In the genomic region with DNA sequence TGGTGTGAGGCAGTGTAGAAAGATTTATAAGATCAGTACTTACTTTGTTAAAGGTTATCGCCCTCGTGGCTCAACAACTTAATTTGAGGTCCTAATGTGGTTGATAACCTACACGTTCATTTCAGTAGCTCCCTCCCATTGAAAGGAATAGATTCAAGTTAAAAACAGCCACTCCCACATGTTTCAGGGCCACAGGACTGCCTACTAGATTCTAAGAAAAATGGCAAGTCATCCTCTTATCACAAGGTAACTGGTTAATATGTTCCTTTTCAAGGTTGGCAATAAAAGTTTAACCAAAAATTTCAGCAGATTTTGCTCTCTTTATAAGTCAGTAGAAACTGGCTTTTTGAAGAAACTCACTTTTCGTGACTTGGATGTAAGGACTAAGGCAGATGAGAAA, we compare ENCODE assay signal across 28 cellular contexts. TPM values are rescaled to one million over a fixed set of nuclear protein-coding genes. Genes with fewer than 3 reads are reported as not detected.
DNase-seq lines count a peak whose midpoint lies in the region; ATAC-seq, FAIRE-seq and TF ChIP-seq lines count a peak whose summit lies in the region.
"Had no signal": no experiment of that assay in that cellular context is flagged by ENCODE, and none has a peak within 500 bp of the region (broad histone marks: within the 10 kb centered on the region; RNA-seq: fewer than 3 reads in every experiment).

No MANE protein-coding gene starts in this region.

- no peak overlapping the region for H3K9ac ChIP-seq in K562 (ENCODE audit: insufficient read depth in 1 of 2, low read depth in 2 of 2, low read length in 2 of 2)

- no TSS peak for BruUV-seq in K562 (replicated peaks; lab: Mats Ljungman, UMichigan)

- H4K20me1 ChIP-seq in K562 (replicated peaks; ENCODE audit: control insufficient read depth, insufficient read depth, low read length): no peaks in the 10 kb centered on the region

- ATAC-seq in K562: peak; percentile 60; the same call in 1 of the 3 replicates
- ATAC-seq in pancreas: peak; percentile 82 to 88 (median 86)

- H3K9me3 ChIP-seq in SJSA1 (replicated peaks): no peaks in the 10 kb centered on the region
- no peaks in the 10 kb centered on the region for H3K9me3 ChIP-seq in K562 (replicated peaks; ENCODE audit: control insufficient read depth, insufficient read depth, low read depth, low read length)
- H3K9me3 ChIP-seq in pancreas: no peaks in the 10 kb centered on the region
- H3K9me3 ChIP-seq: Peyer's patch had no signal

- POLR2A ChIA-PET in K562 (lab: Yijun Ruan, JAX): no interaction called here

- no peak overlapping the region for H3K4me3 ChIP-seq in SJSA1
- no peak overlapping the region for H3K4me3 ChIP-seq in K562
- no peak overlapping the region for H3K4me3 ChIP-seq in pancreas
- H3K4me3 ChIP-seq: Peyer's patch had no signal

- TF ChIP-seq EP300 in K562 (IDR thresholded peaks at IDR 0.05; ENCODE audit: low read length): no peak

- H3K36me3 ChIP-seq in SJSA1: no peaks in the 10 kb centered on the region
- H3K36me3 ChIP-seq in K562 (ENCODE audit: control insufficient read depth, insufficient read depth, low read length): no peaks in the 10 kb centered on the region
- H3K36me3 ChIP-seq in pancreas: peaks cover 0 to 9% (median 0%) of the 10 kb centered on the region in 3 donors

- no peaks in the 10 kb centered on the region for H3K79me2 ChIP-seq in K562 (ENCODE audit: control insufficient read depth, insufficient read depth, low read length)

- TF ChIP-seq CTCF in 22Rv1 (IDR thresholded peaks at IDR 0.05): no peak
- no peak for TF ChIP-seq CTCF in K562 (IDR thresholded peaks at IDR 0.05 in 2 of 3, conservative IDR thresholded peaks at IDR 0.05 in 1 of 3; ENCODE audit: insufficient read depth in 2 of 3, low read depth in 1 of 3, low read length in 3 of 3)
- TF ChIP-seq CTCF in pancreas (IDR thresholded peaks at IDR 0.05): no peak

- in situ Hi-C loops in K562 (cut with MboI): no loop called here

- WGBS in K562 (ENCODE audit: insufficient coverage, low coverage, missing lambda C conversion rate): 0% methylated on average over 4 of the region's 4 CpGs
- WGBS in pancreas, 2 donors: 14 to 17% methylated on average over 4 of the region's 4 CpGs

- no peak overlapping the region for H3K4me2 ChIP-seq in K562 (ENCODE audit: insufficient read depth, low read length)

- peaks cover 23% of the 10 kb centered on the region for H3K4me1 ChIP-seq in SJSA1 (replicated peaks)
- peaks cover 0 to 7% of the 10 kb centered on the region in 2 experiments; a peak in 2 of 5 replicates for H3K4me1 ChIP-seq in K562 (replicated peaks in 1 of 2; ENCODE audit: control insufficient read depth in 2 of 2, insufficient read depth in 2 of 2, low read length in 2 of 2)
- peaks cover 7 to 35% (median 31%) of the 10 kb centered on the region in 3 donors for H3K4me1 ChIP-seq in pancreas
- H3K4me1 ChIP-seq: Peyer's patch had no signal

- H3K27ac ChIP-seq in 22Rv1 (0 out of 2 replicates have a peak overlapping the region, but pooled peaks have one; percentile 0), SJSA1 (peak overlapping the region; percentile 67; the same call in 1 of the 2 replicates), K562 (ENCODE audit: extremely low read depth, low read depth, low read length) (no peak overlapping the region), pancreas (peak overlapping the region in 3 of 4 donors; percentile 49 to 74 (median 69))
- H3K27ac ChIP-seq: C4-2B, Peyer's patch had no signal

- intact Hi-C loops in K562 (cut with micrococcal nuclease) (no loop called here), pancreas (cut with DNase I) (no loop called here)

- no peak for TF ChIP-seq RAD21 in K562 (CRISPR knock-in tag; conservative IDR thresholded peaks at IDR 0.05 in 1 of 2, IDR thresholded peaks at IDR 0.05 in 1 of 2)

- no peak for FAIRE-seq in K562 (lab: Jason Lieb, UNC)
- FAIRE-seq in pancreas (lab: Jason Lieb, UNC): no peak
- FAIRE-seq: A204.1, D721Med, GM18507, GM19239, H1, HTR-8/SVneo had no signal

- DNase-seq in SJSA1 (ENCODE audit: low read depth in 1 of 2, low spot score in 2 of 2): no peak
- no peak for DNase-seq in K562 (ENCODE audit: extremely low read depth in 1 of 4, low spot score in 3 of 4)
- peak in 2 of 6 donors; percentile 40 to 49 for DNase-seq in pancreas
- no peak for DNase-seq in COLO668 (lab: John Stamatoyannopoulos, UW; ENCODE audit: unreplicated experiment)
- no peak for DNase-seq in cerebellar nuclear complex (lab: John Stamatoyannopoulos, UW)
- DNase-seq in erythroblast (lab: John Stamatoyannopoulos, UW): no peak
- no peak for DNase-seq in HK-2 (ENCODE audit: unreplicated experiment)
- DNase-seq: CD8-positive, alpha-beta memory T cell; DMS53; GDM1; Karpas-422; NCI-H1417; NCI-H1694 treated with DMSO at 0.1 percent for 48 hours; NCI-H2081 treated with DMSO at 0.1 percent for 48 hours; NCI-H2171 treated with DMSO at 0.1 percent for 48 hours; NCI-H524 treated with DMSO at 0.1 percent for 48 hours; NCI-H82; Peyer's patch had no signal

- TF ChIP-seq POLR2A in K562 (conservative IDR thresholded peaks at IDR 0.05): no peak
- no peak for TF ChIP-seq POLR2A in erythroblast (IDR thresholded peaks at IDR 0.05; ENCODE audit: low read length)

- CTCF ChIA-PET in K562 (lab: Yijun Ruan, JAX; ENCODE audit: low intra/inter-chr PET ratio): no interaction called here

- H2AFZ ChIP-seq in K562 (ENCODE audit: low read depth, low read length): no peak overlapping the region

- H3K27me3 ChIP-seq in SJSA1 (replicated peaks): no peaks in the 10 kb centered on the region
- H3K27me3 ChIP-seq in K562 (ENCODE audit: control insufficient read depth in 2 of 2, insufficient read depth in 2 of 2, low read length in 2 of 2): no peaks in the 10 kb centered on the region; a peak in 1 of 5 replicates
- H3K27me3 ChIP-seq in pancreas: no peaks in the 10 kb centered on the region
- H3K27me3 ChIP-seq: Peyer's patch had no signal

- no peaks in the 10 kb centered on the region for H3K9me1 ChIP-seq in K562 (ENCODE audit: control insufficient read depth, insufficient read depth, low read length)

TF ChIP-seq in K562, 482 proteins besides CTCF, POLR2A, EP300 and RAD21 (continues in another document):
- TF ChIP-seq, protein P1, sequence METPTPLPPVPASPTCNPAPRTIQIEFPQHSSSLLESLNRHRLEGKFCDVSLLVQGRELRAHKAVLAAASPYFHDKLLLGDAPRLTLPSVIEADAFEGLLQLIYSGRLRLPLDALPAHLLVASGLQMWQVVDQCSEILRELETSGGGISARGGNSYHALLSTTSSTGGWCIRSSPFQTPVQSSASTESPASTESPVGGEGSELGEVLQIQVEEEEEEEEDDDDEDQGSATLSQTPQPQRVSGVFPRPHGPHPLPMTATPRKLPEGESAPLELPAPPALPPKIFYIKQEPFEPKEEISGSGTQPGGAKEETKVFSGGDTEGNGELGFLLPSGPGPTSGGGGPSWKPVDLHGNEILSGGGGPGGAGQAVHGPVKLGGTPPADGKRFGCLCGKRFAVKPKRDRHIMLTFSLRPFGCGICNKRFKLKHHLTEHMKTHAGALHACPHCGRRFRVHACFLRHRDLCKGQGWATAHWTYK (CRISPR knock-in tag; IDR thresholded peaks at IDR 0.05): no peak
- no peak for TF ChIP-seq SRF (CRISPR knock-in tag; IDR thresholded peaks at IDR 0.05)

RNA-seq across cellular contexts. Expression of a gene that starts 17.1 kb away (rescaled TPM):
- total RNA-seq in SJSA1 (2014; rRNA removed; shearing (Covaris generic)): not detected in 2 replicates
- total RNA-seq in K562 (2011; cell fraction: chromatin; rRNA removed; ENCODE audit: low replicate concordance): not detected in 2 replicates
- not detected in 2 replicates for total RNA-seq in K562 (2011; cell fraction: nucleolus; rRNA removed)
- total RNA-seq in K562 (2011; cell fraction: nucleoplasm; rRNA removed): not detected in 2 replicates
- total RNA-seq in K562 (2014; rRNA removed): 0.12 TPM in 1 of 2 replicates, not detected in the other
- total RNA-seq in K562 (2014; rRNA removed; fragmentation: Illumina TruSeq; extraction: Trizol): 0.11 TPM in 1 of 2 replicates, not detected in the other
- 0.14 TPM in 1 of 2 replicates, not detected in the other for total RNA-seq in K562 (2015; rRNA removed; fragmentation: Illumina TruSeq; extraction: Trizol)
- total RNA-seq in K562 (2021): not detected in 2 replicates
- polyA plus RNA-seq in K562 (2011; rRNA removed): 0.15 TPM in 1 of 2 replicates, not detected in the other
- polyA plus RNA-seq in K562 (2011; cell fraction: cytosol; rRNA removed): 0.04 and 0.06 TPM in 2 replicates
- not detected in 2 replicates for polyA plus RNA-seq in K562 (2011; cell fraction: nucleus; rRNA removed)
- not detected in 2 replicates for polyA plus RNA-seq in K562 (2012)
- polyA plus RNA-seq in K562 (2014; fragmentation: Illumina TruSeq; extraction: Trizol): 0.12 TPM in 1 of 2 replicates, not detected in the other
- polyA plus RNA-seq in K562 (2014; fragmentation: Nextera tagmentation; extraction: Ambion mirVana): under 1 TPM; 0.18 to 0.24 TPM
- polyA plus RNA-seq in K562 (2014; rRNA removed): 0.08 and 0.13 TPM in 2 replicates
- polyA minus RNA-seq in K562 (2011; rRNA and poly(A)+ RNA removed): not detected in 2 replicates
- not detected in 2 replicates for polyA minus RNA-seq in K562 (2011; cell fraction: cytosol; rRNA and poly(A)+ RNA removed)
- polyA minus RNA-seq in K562 (2011; cell fraction: nucleus; rRNA and poly(A)+ RNA removed): not detected in 2 replicates
- 100 to 1,000 TPM in 2 of 6 donors, 10 to 100 TPM in 4; 47.6 to 114 (median 90.4) TPM for total RNA-seq in pancreas
- polyA plus RNA-seq in pancreas: 10 to 100 TPM; 26.0 to 30.4 TPM
- total RNA-seq: CD8-positive, alpha-beta memory T cell; H1; MCF 10A had no signal
- polyA plus RNA-seq: CD8-positive, alpha-beta memory T cell; IgD-negative memory B cell had no signal

RNA-seq across cellular contexts. Expression of a gene that starts 57.4 kb away (rescaled TPM):
- 8.5 and 8.7 TPM in 2 replicates for total RNA-seq in SJSA1 (2014; rRNA removed; shearing (Covaris generic))
- not detected in 2 replicates for total RNA-seq in K562 (2011; cell fraction: chromatin; rRNA removed; ENCODE audit: low replicate concordance)
- total RNA-seq in K562 (2011; cell fraction: nucleolus; rRNA removed): not detected in 2 replicates
- not detected in 2 replicates for total RNA-seq in K562 (2011; cell fraction: nucleoplasm; rRNA removed)
- not detected in 2 replicates for total RNA-seq in K562 (2014; rRNA removed)
- total RNA-seq in K562 (2014; rRNA removed; fragmentation: Illumina TruSeq; extraction: Trizol): not detected in 2 replicates
- not detected in 2 replicates for total RNA-seq in K562 (2015; rRNA removed; fragmentation: Illumina TruSeq; extraction: Trizol)
- 0.42 and 0.45 TPM in 2 replicates for total RNA-seq in K562 (2021)
- not detected in 2 replicates for polyA plus RNA-seq in K562 (2011; rRNA removed)
- not detected in 2 replicates for polyA plus RNA-seq in K562 (2011; cell fraction: cytosol; rRNA removed)
- not detected in 2 replicates for polyA plus RNA-seq in K562 (2011; cell fraction: nucleus; rRNA removed)
- polyA plus RNA-seq in K562 (2012): not detected in 2 replicates
- not detected in 2 replicates for polyA plus RNA-seq in K562 (2014; fragmentation: Illumina TruSeq; extraction: Trizol)
- polyA plus RNA-seq in K562 (2014; fragmentation: Nextera tagmentation; extraction: Ambion mirVana): not detected
- not detected in 2 replicates for polyA plus RNA-seq in K562 (2014; rRNA removed)
- not detected in 2 replicates for polyA minus RNA-seq in K562 (2011; rRNA and poly(A)+ RNA removed)
- not detected in 2 replicates for polyA minus RNA-seq in K562 (2011; cell fraction: cytosol; rRNA and poly(A)+ RNA removed)
- not detected in 2 replicates for polyA minus RNA-seq in K562 (2011; cell fraction: nucleus; rRNA and poly(A)+ RNA removed)
- 100 to 1,000 TPM in 1 of 6 donors, 10 to 100 TPM in 5; 31.5 to 125 (median 44.5) TPM for total RNA-seq in pancreas
- polyA plus RNA-seq in pancreas: 10 to 100 TPM; 44.7 to 73.4 TPM
- total RNA-seq: CD8-positive, alpha-beta memory T cell; H1; MCF 10A had no signal
- polyA plus RNA-seq: CD8-positive, alpha-beta memory T cell; IgD-negative memory B cell had no signal

Comparison
In these comparisons a context has a peak if more than half of its experiments do, and no peak if none do; other contexts are left out.
1. RNA of a gene that starts 17.1 kb away (total RNA-seq): 47.6 to 114 TPM in pancreas; 0.11 to 0.14 TPM in K562 and not detected in SJSA1; every median in the first group is over 10 times any median in the second.